26 cellular contexts compared by ENCODE assay signal in the genomic region with DNA sequence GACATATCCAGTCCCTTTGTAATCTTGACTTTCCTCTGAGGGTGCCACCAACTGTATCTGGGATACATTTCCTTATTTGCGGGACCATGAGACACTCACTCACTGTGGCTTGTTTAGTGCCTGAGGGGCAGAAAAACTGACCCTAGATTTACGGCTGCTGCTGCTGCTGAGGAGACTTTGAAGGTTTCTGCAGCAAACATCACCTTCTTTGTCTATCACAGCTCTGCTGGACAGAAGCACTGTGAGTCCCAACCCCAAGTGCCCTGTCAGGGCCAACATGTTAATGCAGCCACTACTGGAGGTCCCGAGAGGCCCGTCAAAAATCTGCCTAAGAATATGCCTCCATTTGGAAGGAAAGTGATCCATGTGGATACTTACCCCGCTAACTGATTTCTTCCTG. TPM values are rescaled to one million over a fixed set of nuclear protein-coding genes. Genes with fewer than 3 reads are reported as not detected.
DNase-seq lines count a peak whose midpoint lies in the region; ATAC-seq, FAIRE-seq and TF ChIP-seq lines count a peak whose summit lies in the region.
"Had no signal": no experiment of that assay in that cellular context is flagged by ENCODE, and none has a peak within 500 bp of the region (broad histone marks: within the 10 kb centered on the region; RNA-seq: fewer than 3 reads in every experiment).

No MANE protein-coding gene starts in this region.

- 33% methylated on average over 5 of the region's 5 CpGs for WGBS in HepG2 (ENCODE audit: low lambda C conversion rate)
- WGBS in right lobe of liver (ENCODE audit: insufficient coverage, low coverage, low lambda C conversion rate, missing lambda C conversion rate), result 84% methylated on average over 4 of the region's 5 CpGs
- WGBS in mesodermal cell (ENCODE audit: insufficient coverage in 2 of 2), 2 experiments, result 67 to 85% methylated on average over 5 of the region's 5 CpGs

- no peak for DNase-seq in HepG2 (ENCODE audit: low spot score)
- no peak for DNase-seq in right lobe of liver
- no peak for DNase-seq in dorsolateral prefrontal cortex
- no peak for DNase-seq in activated CD4-positive, alpha-beta T cell treated with anti-CD3 and anti-CD28 coated beads, Interleukin-2, amount 50 U/mL, for 1 hour
- no peak for DNase-seq in H54 (ENCODE audit: insufficient read length, low spot score)
- no peak for DNase-seq in OCI-M1 (lab: John Stamatoyannopoulos, UW)
- DNase-seq: AML-193; C1 segment of cervical spinal cord; Calu3; CD8-positive, alpha-beta memory T cell; GF-D8; KBM-7; NCI-H1092 treated with DMSO at 0.1 percent for 48 hours; NCI-H1436 treated with DMSO at 0.1 percent for 48 hours; NCI-H2029; NCI-H2171; NCI-H345; NCI-H524; PC-3; RPMI8226; SHP77 treated with DMSO at 0.1 percent for 48 hours; SK-N-SH had no signal

- TF ChIP-seq RAD21 in HepG2 (CRISPR knock-in tag; IDR thresholded peaks at IDR 0.05), result no peak

- H3K4me2 ChIP-seq in HepG2 (ENCODE audit: low read depth, low read length), result peak overlapping the region; percentile 37; the same call in 1 of the 2 replicates
- H3K4me2 ChIP-seq: SK-N-SH had no signal

- no peak overlapping the region for H3K4me3 ChIP-seq in HepG2 (replicated peaks in 1 of 3; ENCODE audit: insufficient read depth in 1 of 3, low read depth in 2 of 3, low read length in 3 of 3)
- H3K4me3 ChIP-seq in right lobe of liver, result no peak overlapping the region
- H3K4me3 ChIP-seq in dorsolateral prefrontal cortex, result no peak overlapping the region
- no peak overlapping the region for H3K4me3 ChIP-seq in mesodermal cell (ENCODE audit: extremely low read depth, insufficient read depth, low read length, poor library complexity, severe bottlenecking)
- H3K4me3 ChIP-seq: HAP-1 had no signal

- H3K27ac ChIP-seq in HepG2 (ENCODE audit: extremely low read length, insufficient read depth, low read length), result no peak overlapping the region
- no peak overlapping the region for H3K27ac ChIP-seq in right lobe of liver
- H3K27ac ChIP-seq in dorsolateral prefrontal cortex, result peak overlapping the region in 41 of 59 donors; percentile 3 to 89 (median 58)
- peak overlapping the region; percentile 47 for H3K27ac ChIP-seq in mesodermal cell (ENCODE audit: low read depth, low read length, severe bottlenecking)
- H3K27ac ChIP-seq: HL-60 had no signal

- H4K20me1 ChIP-seq in HepG2 (ENCODE audit: insufficient read depth, low read length), result no peaks in the 10 kb centered on the region

- peaks cover 0 to 7% of the 10 kb centered on the region in 2 experiments; a peak in 1 of 5 replicates for H3K27me3 ChIP-seq in HepG2 (ENCODE audit: control insufficient read depth in 1 of 2, insufficient read depth in 2 of 2, low read length in 2 of 2)
- no peaks in the 10 kb centered on the region for H3K27me3 ChIP-seq in right lobe of liver
- H3K27me3 ChIP-seq in dorsolateral prefrontal cortex, result no peaks in the 10 kb centered on the region

- TF ChIP-seq POLR2A in HepG2 (IDR thresholded peaks at IDR 0.05; ENCODE audit: insufficient read depth in 1 of 2, low read depth in 2 of 2, low read length in 2 of 2) (no peak), right lobe of liver (IDR thresholded peaks at IDR 0.05) (no peak), H54 (IDR thresholded peaks at IDR 0.05; ENCODE audit: low read depth, low read length) (no peak)

- H3K9me3 ChIP-seq in HepG2 (ENCODE audit: low read length) (no peaks in the 10 kb centered on the region), right lobe of liver (no peaks in the 10 kb centered on the region), mesodermal cell (ENCODE audit: control insufficient read depth, low read length) (no peaks in the 10 kb centered on the region)
- H3K9me3 ChIP-seq: HAP-1, SK-N-SH had no signal

- no peak overlapping the region for H2AFZ ChIP-seq in HepG2 (ENCODE audit: low read length)

- FAIRE-seq in HepG2 (lab: Jason Lieb, UNC) (no peak), H54 (lab: Jason Lieb, UNC) (no peak)

- no peak overlapping the region for H3K9ac ChIP-seq in HepG2 (ENCODE audit: insufficient read depth, low read depth, low read length)
- H3K9ac ChIP-seq: SK-N-SH had no signal

- CTCF ChIA-PET in HepG2 (lab: Yijun Ruan, JAX; ENCODE audit: low intra/inter-chr PET ratio, low total read pairs), result no interaction called here

- no peak for ATAC-seq in HepG2
- no peak for ATAC-seq in right lobe of liver
- ATAC-seq in GM19023 (IDR thresholded peaks at IDR 0.05; ENCODE audit: unreplicated experiment), result no peak
- ATAC-seq: PC-3 had no signal

- intact Hi-C loops in HepG2 (cut with micrococcal nuclease; ENCODE audit: unreplicated experiment) (no loop called here), right lobe of liver (cut with DNase I) (no loop called here), dorsolateral prefrontal cortex (cut with DNase I) (loop anchor here (5.0 kb wide), 2 partner anchors 35 to 40 kb away; a partner anchor contains a TSS)

- no peaks in the 10 kb centered on the region for H3K79me2 ChIP-seq in HepG2 (ENCODE audit: insufficient read depth, low read length)

- TF ChIP-seq CTCF in HepG2 (CRISPR knock-in tag; IDR thresholded peaks at IDR 0.05) (no peak), right lobe of liver (IDR thresholded peaks at IDR 0.05) (no peak), dorsolateral prefrontal cortex (IDR thresholded peaks at IDR 0.05 in 54 of 56, conservative IDR thresholded peaks at IDR 0.05 in 2 of 56; ENCODE audit: low read depth in 1 of 56, partially characterized antibody in 56 of 56) (no peak)

- POLR2A ChIA-PET in HepG2 (lab: Yijun Ruan, JAX), result no interaction called here

- BruUV-seq in HepG2 (replicated peaks; lab: Mats Ljungman, UMichigan), result no TSS peak

- H3K36me3 ChIP-seq in HepG2 (replicated peaks in 1 of 2; ENCODE audit: control insufficient read depth in 1 of 2, insufficient read depth in 2 of 2, low read length in 2 of 2) (no peaks in the 10 kb centered on the region), right lobe of liver (no peaks in the 10 kb centered on the region), mesodermal cell (ENCODE audit: control insufficient read depth, insufficient read depth, low read length) (no peaks in the 10 kb centered on the region)
- H3K36me3 ChIP-seq: HAP-1 had no signal

- peaks cover 9% of the 10 kb centered on the region for H3K4me1 ChIP-seq in HepG2 (ENCODE audit: insufficient read depth, low read length)
- no peaks in the 10 kb centered on the region for H3K4me1 ChIP-seq in right lobe of liver
- peaks cover 11% of the 10 kb centered on the region for H3K4me1 ChIP-seq in mesodermal cell (ENCODE audit: control insufficient read depth, insufficient read depth, low read length, poor library complexity, severe bottlenecking)

- TF ChIP-seq EP300 in HepG2 (IDR thresholded peaks at IDR 0.05; ENCODE audit: low read depth in 2 of 2, low read length in 2 of 2) (no peak), HepG2 (CRISPR knock-in tag; IDR thresholded peaks at IDR 0.05; ENCODE audit: borderline replicate concordance) (no peak)

- in situ Hi-C loops in HepG2 (cut with HindIII; ENCODE audit: extremely low pct_ligation_motif_present, low pct_unique_long_range_greater_than_20kb), result no loop called here

TF ChIP-seq in HepG2, 621 proteins besides CTCF, POLR2A, EP300 and RAD21 (continues in another document):
- no peak for TF ChIP-seq SUZ12 (IDR thresholded peaks at IDR 0.05; ENCODE audit: low read depth, low read length)
- TF ChIP-seq ZNF510 (CRISPR knock-in tag; IDR thresholded peaks at IDR 0.05; ENCODE audit: low read depth), result no peak
- TF ChIP-seq, protein P1, sequence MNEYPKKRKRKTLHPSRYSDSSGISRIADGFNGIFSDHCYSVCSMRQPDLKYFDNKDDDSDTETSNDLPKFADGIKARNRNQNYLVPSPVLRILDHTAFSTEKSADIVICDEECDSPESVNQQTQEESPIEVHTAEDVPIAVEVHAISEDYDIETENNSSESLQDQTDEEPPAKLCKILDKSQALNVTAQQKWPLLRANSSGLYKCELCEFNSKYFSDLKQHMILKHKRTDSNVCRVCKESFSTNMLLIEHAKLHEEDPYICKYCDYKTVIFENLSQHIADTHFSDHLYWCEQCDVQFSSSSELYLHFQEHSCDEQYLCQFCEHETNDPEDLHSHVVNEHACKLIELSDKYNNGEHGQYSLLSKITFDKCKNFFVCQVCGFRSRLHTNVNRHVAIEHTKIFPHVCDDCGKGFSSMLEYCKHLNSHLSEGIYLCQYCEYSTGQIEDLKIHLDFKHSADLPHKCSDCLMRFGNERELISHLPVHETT (CRISPR knock-in tag; conservative IDR thresholded peaks at IDR 0.05), result no peak
- TF ChIP-seq ZNF263 (CRISPR knock-in tag; IDR thresholded peaks at IDR 0.05), result no peak
- no peak for TF ChIP-seq ZNF737 (CRISPR knock-in tag; IDR thresholded peaks at IDR 0.05; ENCODE audit: borderline replicate concordance)
- TF ChIP-seq PAX8 (CRISPR knock-in tag; IDR thresholded peaks at IDR 0.05; ENCODE audit: borderline replicate concordance), result no peak
- TF ChIP-seq ZNF761 (CRISPR knock-in tag; conservative IDR thresholded peaks at IDR 0.05), result no peak

RNA-seq across cellular contexts. Expression of a gene that starts 37.2 kb away (rescaled TPM):
- 7.4 and 10.9 TPM in 2 replicates for total RNA-seq in HepG2 (2016; rRNA removed; fragmentation: Illumina TruSeq; extraction: Trizol)
- 1.3 and 1.5 TPM in 2 replicates for total RNA-seq in HepG2 (2016; cell fraction: cytosol; rRNA removed; fragmentation: Illumina TruSeq; extraction: Trizol; ENCODE audit: low read depth)
- total RNA-seq in HepG2 (2016; cell fraction: insoluble cytoplasmic fraction; rRNA removed; fragmentation: Illumina TruSeq; extraction: Trizol), result 7.4 and 10.0 TPM in 2 replicates
- total RNA-seq in HepG2 (2016; cell fraction: membrane; rRNA removed; fragmentation: Illumina TruSeq; extraction: Trizol), result 8.0 and 8.5 TPM in 2 replicates
- 7.2 and 8.1 TPM in 2 replicates for total RNA-seq in HepG2 (2016; cell fraction: nucleus; rRNA removed; fragmentation: Illumina TruSeq; extraction: Trizol)
- 8.7 and 9.6 TPM in 2 replicates for polyA plus RNA-seq in HepG2 (2011; rRNA removed)
- 5.1 and 7.8 TPM in 2 replicates for polyA plus RNA-seq in HepG2 (2011; cell fraction: cytosol; rRNA removed)
- polyA plus RNA-seq in HepG2 (2011; cell fraction: nucleus; rRNA removed), result 2.5 and 3.5 TPM in 2 replicates
- 16.3 and 17.6 TPM in 2 replicates for polyA plus RNA-seq in HepG2 (2012)
- 1.6 and 2.0 TPM in 2 replicates for polyA plus RNA-seq in HepG2 (2016; cell fraction: cytosol; fragmentation: Illumina TruSeq; extraction: Trizol; ENCODE audit: low read depth)
- 16.2 and 17.1 TPM in 2 replicates for polyA plus RNA-seq in HepG2 (2016; cell fraction: insoluble cytoplasmic fraction; fragmentation: Illumina TruSeq; extraction: Trizol; ENCODE audit: low read depth)
- polyA plus RNA-seq in HepG2 (2016; cell fraction: membrane; fragmentation: Illumina TruSeq; extraction: Trizol; ENCODE audit: low read depth), result 9.0 and 9.5 TPM in 2 replicates
- polyA plus RNA-seq in HepG2 (2016; cell fraction: nucleus; fragmentation: Illumina TruSeq; extraction: Trizol; ENCODE audit: insufficient read depth, low read depth), result 8.6 and 9.3 TPM in 2 replicates
- polyA minus RNA-seq in HepG2 (2011; rRNA and poly(A)+ RNA removed; ENCODE audit: low replicate concordance), result 7.4 and 11.5 TPM in 2 replicates
- polyA minus RNA-seq in HepG2 (2011; cell fraction: cytosol; rRNA and poly(A)+ RNA removed), result 9.4 and 10.7 TPM in 2 replicates
- polyA minus RNA-seq in HepG2 (2011; cell fraction: nucleus; rRNA and poly(A)+ RNA removed), result 15.2 and 16.8 TPM in 2 replicates
- 10 to 100 TPM; 15.7 to 28.6 (median 23.5) TPM for total RNA-seq in right lobe of liver
- 100 to 1,000 TPM in 1 of 120 experiments, 10 to 100 TPM in 119; 53.7 to 110 (median 72.5) TPM for total RNA-seq in dorsolateral prefrontal cortex
- polyA plus RNA-seq in mesodermal cell (2013, experiment 1 of 2), result 26.9 TPM
- polyA plus RNA-seq in mesodermal cell (2013, experiment 2 of 2), result 26.7 TPM

Comparison
In these comparisons a context has a peak if more than half of its experiments do, and no peak if none do; other contexts are left out.
1. H3K27ac ChIP-seq: peak in dorsolateral prefrontal cortex (41 of 59) and mesodermal cell (single experiment); none in HepG2 (single experiment) and right lobe of liver (0 of 3).
2. intact Hi-C loops: an anchor here in dorsolateral prefrontal cortex (5.0 kb wide); none called in HepG2 and right lobe of liver.